Comparison of ENCODE assay signal across 15 cellular contexts in genomic region chr12:46676396-46676795, GRCh38.
"Had no signal": no experiment of that assay in that cellular context is flagged by ENCODE, and none has a peak within 500 bp of the region (broad histone marks: within the 10 kb centered on the region; RNA-seq: fewer than 3 reads in every experiment).

No MANE protein-coding gene starts in this region.

- H3K4me3 ChIP-seq: coronary artery had no signal

- H3K9me3 ChIP-seq: right atrium auricular region had no signal

- FAIRE-seq: frontal cortex, small intestine had no signal

- H3K27me3 Mint-ChIP-seq: activated naive CD4-positive, alpha-beta T cell treated with anti-CD3 and anti-CD28 coated beads, Interleukin-2, amount 10 ng/mL, durations not matched to agents 7 days and 5 days; T-cell had no signal

- H3K36me3 ChIP-seq: right atrium auricular region had no signal

- H3K4me1 ChIP-seq: right atrium auricular region had no signal

- H3K36me3 Mint-ChIP-seq: activated naive CD4-positive, alpha-beta T cell treated with anti-CD3 and anti-CD28 coated beads, Interleukin-2, amount 10 ng/mL, durations not matched to agents 7 days and 5 days; T-cell had no signal

- H3K4me3 Mint-ChIP-seq: activated naive CD4-positive, alpha-beta T cell treated with anti-CD3 and anti-CD28 coated beads, Interleukin-2, amount 10 ng/mL, durations not matched to agents 7 days and 5 days; nephron; T-cell had no signal

- DNase-seq: activated CD4-positive, CD25-positive, alpha-beta regulatory T cell treated with anti-CD3 and anti-CD28 coated beads, Interleukin-2, amount 50 U/mL, for 72 hours; activated naive CD4-positive, alpha-beta T cell treated with anti-CD3 and anti-CD28 coated beads, Interleukin-2, amount 10 ng/mL, durations not matched to agents 7 days and 5 days; central memory CD4-positive, alpha-beta T cell; nucleus accumbens; stimulated activated CD4-positive, alpha-beta T cell treated with anti-CD3 and anti-CD28 coated beads, Interleukin-4, amount 100 ng/mL, for 4 hours; stimulated activated CD8-positive, alpha-beta memory T cell treated with anti-CD3 and anti-CD28 coated beads, Interleukin-4, amount 100 ng/mL, for 48 hours; stimulated activated naive CD8-positive, alpha-beta T cell treated with anti-CD3 and anti-CD28 coated beads, Interleukin-15, Interleukin-2, amounts not matched to agents 100 U/mL and 50 U/mL, for 24 hours; T-cell; T1000 had no signal

- H3K4me1 Mint-ChIP-seq: activated naive CD4-positive, alpha-beta T cell treated with anti-CD3 and anti-CD28 coated beads, Interleukin-2, amount 10 ng/mL, durations not matched to agents 7 days and 5 days had no signal

- H3K27me3 ChIP-seq: right atrium auricular region had no signal

- ATAC-seq: stimulated activated naive CD8-positive, alpha-beta T cell treated with anti-CD3 and anti-CD28 coated beads, Interleukin-15, Interleukin-2, amounts not matched to agents 100 U/mL and 50 U/mL, for 24 hours; T-cell had no signal

- H3K9me3 Mint-ChIP-seq: activated naive CD4-positive, alpha-beta T cell treated with anti-CD3 and anti-CD28 coated beads, Interleukin-2, amount 10 ng/mL, durations not matched to agents 7 days and 5 days; nephron; T-cell had no signal

- H3K27ac ChIP-seq: coronary artery, right atrium auricular region had no signal

- H3K27ac Mint-ChIP-seq: activated naive CD4-positive, alpha-beta T cell treated with anti-CD3 and anti-CD28 coated beads, Interleukin-2, amount 10 ng/mL, durations not matched to agents 7 days and 5 days; progenitor cell of endocrine pancreas; T-cell had no signal
